In the genomic region with DNA sequence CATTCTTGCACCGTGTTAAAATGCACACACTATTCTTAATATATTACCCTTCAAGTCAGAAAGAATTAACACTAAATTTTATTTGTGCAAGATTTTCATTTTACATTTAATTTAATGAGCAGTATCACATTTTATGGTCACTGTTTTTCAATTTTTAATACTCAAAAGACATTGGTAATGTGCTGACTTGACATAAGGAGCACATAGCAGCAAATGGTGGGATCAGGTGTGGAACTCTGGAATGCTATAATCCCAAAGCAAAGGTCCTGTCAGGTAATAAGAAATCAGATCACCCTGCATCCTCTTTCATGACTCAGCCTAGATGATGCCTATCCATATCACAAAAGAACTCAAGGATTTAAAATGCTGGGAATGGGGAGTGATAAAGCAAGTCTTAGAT, we compare ENCODE assay signal across 3 cellular contexts.
TF ChIP-seq lines count a peak whose summit lies in the region.

No MANE protein-coding gene starts in this region.

TF ChIP-seq in A549, 52 proteins besides CTCF, POLR2A, EP300 and RAD21:
- TF ChIP-seq ZSCAN20 (CRISPR knock-in tag; IDR thresholded peaks at IDR 0.05) = no peak
- no peak for TF ChIP-seq HEYL (CRISPR knock-in tag; IDR thresholded peaks at IDR 0.05)
- TF ChIP-seq NFE2L2 (conservative IDR thresholded peaks at IDR 0.05; ENCODE audit: low read length) = no peak
- no peak for TF ChIP-seq KDM5A (IDR thresholded peaks at IDR 0.05)
- TF ChIP-seq HOXB5 (CRISPR knock-in tag; IDR thresholded peaks at IDR 0.05) = no peak
- peak; percentile 75 for TF ChIP-seq MAFK (IDR thresholded peaks at IDR 0.05; ENCODE audit: partially characterized antibody)
- no peak for TF ChIP-seq FOSB (CRISPR knock-in tag; IDR thresholded peaks at IDR 0.05)

TF ChIP-seq in IMR-90, 13 proteins besides CTCF, POLR2A, EP300 and RAD21:
- TF ChIP-seq BHLHE40 (IDR thresholded peaks at IDR 0.05; ENCODE audit: low read depth, low read length) (no peak), MAFK (IDR thresholded peaks at IDR 0.05; ENCODE audit: low read depth, low read length) (peak; percentile 82)

TF ChIP-seq in GM12891, 5 proteins besides CTCF, POLR2A, EP300 and RAD21:
- TF ChIP-seq SPI1 (IDR thresholded peaks at IDR 0.05; ENCODE audit: low read depth, low read length) (no peak), TAF1 (IDR thresholded peaks at IDR 0.05; ENCODE audit: low read depth, low read length) (no peak), PAX5 (IDR thresholded peaks at IDR 0.05; ENCODE audit: insufficient read depth, low read length, severe bottlenecking) (no peak), POLR2AphosphoS5 (IDR thresholded peaks at IDR 0.05; ENCODE audit: low read depth, low read length) (no peak), POU2F2 (IDR thresholded peaks at IDR 0.05; ENCODE audit: low read depth, low read length) (no peak)
TF ChIP-seq in GM12891: peak in this region for 0.
